Comparison of ENCODE assay signal across 30 cellular contexts in genomic region chr5:54820759-54821158, GRCh38.
"Had no signal": no experiment of that assay in that cellular context is flagged by ENCODE, and none has a peak within 500 bp of the region (broad histone marks: within the 10 kb centered on the region; RNA-seq: fewer than 3 reads in every experiment).

No MANE protein-coding gene starts in this region.

- H3K27me3 Mint-ChIP-seq: activated CD8-positive, alpha-beta T cell treated with anti-CD3 and anti-CD28 coated beads for 36 hours; activated naive CD4-positive, alpha-beta T cell treated with anti-CD3 and anti-CD28 coated beads, Interleukin-2, amount 50 U/mL, for 24 hours; brain; central memory CD8-positive, alpha-beta T cell had no signal

- H3K27ac Mint-ChIP-seq: activated CD4-positive, alpha-beta T cell treated with anti-CD3 and anti-CD28 coated beads, Interleukin-2, amount 10 ng/mL, durations not matched to agents 24 days and 14 days; activated CD8-positive, alpha-beta T cell treated with anti-CD3 and anti-CD28 coated beads for 36 hours; activated naive CD4-positive, alpha-beta T cell treated with anti-CD3 and anti-CD28 coated beads, Interleukin-2, amount 50 U/mL, for 24 hours; activated naive CD8-positive, alpha-beta T cell treated with anti-CD3 and anti-CD28 coated beads, Interleukin-2, amount 10 ng/mL, durations not matched to agents 7 days and 5 days; activated T-helper 17 cell treated with anti-CD3 and anti-CD28 coated beads, Interleukin-2, amount 50 U/mL, for 72 hours; T-helper 2 cell treated with Interferon-gamma antibody and Interleukin-4, amounts not matched to agents 5 μg/mL and 100 μg/mL, for 36 hours had no signal

- H2AFZ ChIP-seq: PC-9 had no signal

- H3K36me3 Mint-ChIP-seq: activated naive CD4-positive, alpha-beta T cell treated with anti-CD3 and anti-CD28 coated beads, Interleukin-2, amount 50 U/mL, for 24 hours; brain had no signal

- H3K9me3 ChIP-seq: SJCRH30 had no signal

- H3K27me3 ChIP-seq: MG63, SJCRH30 had no signal

- H3K4me1 Mint-ChIP-seq: activated CD4-positive, alpha-beta T cell treated with anti-CD3 and anti-CD28 coated beads, Interleukin-2, amount 10 ng/mL, durations not matched to agents 24 days and 14 days; activated naive CD4-positive, alpha-beta T cell treated with anti-CD3 and anti-CD28 coated beads, Interleukin-2, amount 50 U/mL, for 24 hours; activated naive CD8-positive, alpha-beta T cell treated with anti-CD3 and anti-CD28 coated beads, Interleukin-2, amount 10 ng/mL, durations not matched to agents 7 days and 5 days; activated T-helper 17 cell treated with anti-CD3 and anti-CD28 coated beads, Interleukin-2, amount 50 U/mL, for 72 hours; central memory CD8-positive, alpha-beta T cell had no signal

- H3K9me3 Mint-ChIP-seq: activated CD8-positive, alpha-beta T cell treated with anti-CD3 and anti-CD28 coated beads for 36 hours; activated naive CD4-positive, alpha-beta T cell treated with anti-CD3 and anti-CD28 coated beads, Interleukin-2, amount 50 U/mL, for 24 hours; activated naive CD8-positive, alpha-beta T cell treated with anti-CD3 and anti-CD28 coated beads, Interleukin-2, amount 10 ng/mL, durations not matched to agents 7 days and 5 days; activated T-helper 17 cell treated with anti-CD3 and anti-CD28 coated beads, Interleukin-2, amount 50 U/mL, for 72 hours; central memory CD8-positive, alpha-beta T cell; T-helper 2 cell treated with Interferon-gamma antibody and Interleukin-4, amounts not matched to agents 5 μg/mL and 100 μg/mL, for 36 hours had no signal

- H3K4me2 ChIP-seq: PC-9 had no signal

- DNase-seq: activated CD4-positive, alpha-beta T cell treated with anti-CD3 and anti-CD28 coated beads, Interleukin-2, amount 10 ng/mL, durations not matched to agents 24 days and 14 days; activated CD4-positive, alpha-beta T cell treated with anti-CD3 and anti-CD28 coated beads, Interleukin-2, amount 50 U/mL, for 4 hours; activated CD8-positive, alpha-beta T cell treated with anti-CD3 and anti-CD28 coated beads for 36 hours; activated effector memory CD4-positive, alpha-beta T cell treated with anti-CD3 and anti-CD28 coated beads, Interleukin-2, amount 50 U/mL, for 16 hours; activated naive CD4-positive, alpha-beta T cell treated with Interleukin-2 at 50 U/mL for 16 hours; activated naive CD8-positive, alpha-beta T cell treated with anti-CD3 and anti-CD28 coated beads, Interleukin-2, amount 10 ng/mL, durations not matched to agents 7 days and 5 days; activated T-cell treated with anti-CD3 and anti-CD28 coated beads, Interleukin-2, amount 50 U/mL, for 1 hour; activated T-cell treated with anti-CD3 and anti-CD28 coated beads, Interleukin-2, amount 50 U/mL, for 72 hours; amygdala; Kasumi-1; KG1; MG63; NCI-H1092; NCI-H1436 treated with DMSO at 0.1 percent for 48 hours; NCI-H1694 treated with DMSO at 0.1 percent for 48 hours; NCI-H2029; NCI-H345; NCI-H510A; NCI-H526; NCI-H748 treated with DMSO at 0.1 percent for 48 hours; PC-9; SHP77; SJCRH30 had no signal

- H3K36me3 ChIP-seq: MG63, SJCRH30 had no signal

- H3K4me3 Mint-ChIP-seq: activated CD4-positive, alpha-beta T cell treated with anti-CD3 and anti-CD28 coated beads, Interleukin-2, amount 10 ng/mL, durations not matched to agents 24 days and 14 days; activated CD8-positive, alpha-beta T cell treated with anti-CD3 and anti-CD28 coated beads for 36 hours; activated naive CD4-positive, alpha-beta T cell treated with anti-CD3 and anti-CD28 coated beads, Interleukin-2, amount 50 U/mL, for 24 hours; activated naive CD8-positive, alpha-beta T cell treated with anti-CD3 and anti-CD28 coated beads, Interleukin-2, amount 10 ng/mL, durations not matched to agents 7 days and 5 days; activated T-cell treated with anti-CD3 and anti-CD28 coated beads, Interleukin-2, amount 50 U/mL, for 72 hours; activated T-helper 17 cell treated with anti-CD3 and anti-CD28 coated beads, Interleukin-2, amount 50 U/mL, for 72 hours; brain; central memory CD8-positive, alpha-beta T cell; T-helper 2 cell treated with Interferon-gamma antibody and Interleukin-4, amounts not matched to agents 5 μg/mL and 100 μg/mL, for 36 hours had no signal

- H3K4me1 ChIP-seq: SJCRH30 had no signal

- H3K4me3 ChIP-seq: MG63, PC-9, SJCRH30, SK-N-MC had no signal

- H3K27ac ChIP-seq: RWPE1, SJCRH30, SK-N-MC had no signal

- ATAC-seq: activated CD8-positive, alpha-beta T cell treated with anti-CD3 and anti-CD28 coated beads for 36 hours; activated T-cell treated with anti-CD3 and anti-CD28 coated beads, Interleukin-2, amount 50 U/mL, for 72 hours; activated T-helper 17 cell treated with anti-CD3 and anti-CD28 coated beads, Interleukin-2, amount 50 U/mL, for 72 hours had no signal
